In genomic region chr2:111697560-111697959, GRCh38 we compare ENCODE assay signal across 19 cellular contexts.
"Had no signal": no experiment of that assay in that cellular context is flagged by ENCODE, and none has a peak within 500 bp of the region (broad histone marks: within the 10 kb centered on the region; RNA-seq: fewer than 3 reads in every experiment).

No MANE protein-coding gene starts in this region.

- DNase-seq: activated CD4-positive, alpha-beta T cell treated with anti-CD3 and anti-CD28 coated beads, Interleukin-2, amount 10 ng/mL, durations not matched to agents 24 days and 14 days; activated CD4-positive, CD25-positive, alpha-beta regulatory T cell; activated CD8-positive, alpha-beta memory T cell treated with anti-CD3 and anti-CD28 coated beads, Interleukin-2, amount 50 U/mL, for 48 hours; activated naive CD8-positive, alpha-beta T cell treated with anti-CD3 and anti-CD28 coated beads for 36 hours; amygdala; body of pancreas; caudate nucleus; islet precursor cell; left lung; mammary epithelial cell; nucleus accumbens; stimulated activated CD4-positive, alpha-beta T cell treated with anti-CD3 and anti-CD28 coated beads, Interleukin-15, amount 100 ng/mL, for 24 hours; stimulated activated CD4-positive, alpha-beta T cell treated with anti-CD3 and anti-CD28 coated beads, Interleukin-4, amount 100 ng/mL, for 24 hours; stimulated activated naive CD4-positive, alpha-beta T cell had no signal

- H3K27me3 ChIP-seq: body of pancreas, esophagus muscularis mucosa, hepatocyte, left lung, right atrium auricular region, tibial nerve, vagina had no signal

- H3K27ac ChIP-seq: body of pancreas, esophagus muscularis mucosa, hepatocyte, right atrium auricular region, tibial nerve, vagina had no signal

- H3K4me2 ChIP-seq: hepatocyte had no signal

- H3K36me3 ChIP-seq: esophagus muscularis mucosa, left lung, right atrium auricular region, tibial nerve, vagina had no signal

- H3K79me2 ChIP-seq: hepatocyte had no signal

- ATAC-seq: body of pancreas, left lung had no signal

- H2AFZ ChIP-seq: hepatocyte had no signal

- H3K4me3 ChIP-seq: body of pancreas, esophagus muscularis mucosa, hepatocyte, left lung, right atrium auricular region, tibial nerve, vagina had no signal

- H3K9me3 ChIP-seq: body of pancreas, left lung, right atrium auricular region, vagina had no signal
